In the genomic region with DNA sequence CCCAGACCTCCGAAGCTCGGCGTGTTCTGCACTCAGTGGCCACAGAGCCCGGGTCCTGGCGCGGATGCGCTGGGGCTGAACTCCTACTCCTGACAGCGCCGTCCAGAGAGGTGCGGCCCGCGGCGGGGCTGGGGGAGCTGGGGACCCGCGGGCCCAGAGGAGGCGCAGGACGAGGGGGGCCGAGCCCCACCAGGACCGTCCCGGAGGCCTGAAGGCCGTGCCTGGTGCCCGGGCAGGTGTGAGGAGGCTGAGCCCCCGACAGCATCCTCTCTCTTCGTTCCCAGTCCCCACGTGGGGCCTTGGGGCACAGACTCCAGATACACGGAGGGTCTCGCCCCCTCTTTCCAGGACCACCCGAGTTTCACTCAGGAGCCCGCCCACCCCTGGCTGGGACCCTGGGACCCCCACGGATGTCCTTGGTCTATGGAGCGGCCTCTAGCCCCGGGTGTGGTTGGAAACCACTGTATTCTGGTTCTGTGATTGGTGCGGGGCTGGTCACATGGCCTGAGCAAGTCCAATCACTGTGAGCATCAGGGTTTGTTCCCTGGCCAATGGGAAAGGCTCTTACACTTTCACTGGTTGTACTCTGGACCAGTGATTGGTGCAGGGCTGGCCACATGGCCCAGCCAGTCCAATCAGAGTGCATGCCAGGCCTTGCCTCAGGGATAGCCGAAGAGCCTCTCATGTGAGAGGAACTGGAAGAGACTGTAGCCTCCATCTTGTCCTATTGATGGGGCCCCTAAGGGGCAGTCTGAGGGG, we compare ENCODE assay signal across 1 cellular context.
TF ChIP-seq lines count a peak whose summit lies in the region.

No MANE protein-coding gene starts in this region.

TF ChIP-seq in SK-N-SH treated with all-trans-retinoic acid at 6 μM for 48 hours, 23 proteins besides CTCF, POLR2A, EP300 and RAD21 (continued from another document):
- TF ChIP-seq, protein P1, sequence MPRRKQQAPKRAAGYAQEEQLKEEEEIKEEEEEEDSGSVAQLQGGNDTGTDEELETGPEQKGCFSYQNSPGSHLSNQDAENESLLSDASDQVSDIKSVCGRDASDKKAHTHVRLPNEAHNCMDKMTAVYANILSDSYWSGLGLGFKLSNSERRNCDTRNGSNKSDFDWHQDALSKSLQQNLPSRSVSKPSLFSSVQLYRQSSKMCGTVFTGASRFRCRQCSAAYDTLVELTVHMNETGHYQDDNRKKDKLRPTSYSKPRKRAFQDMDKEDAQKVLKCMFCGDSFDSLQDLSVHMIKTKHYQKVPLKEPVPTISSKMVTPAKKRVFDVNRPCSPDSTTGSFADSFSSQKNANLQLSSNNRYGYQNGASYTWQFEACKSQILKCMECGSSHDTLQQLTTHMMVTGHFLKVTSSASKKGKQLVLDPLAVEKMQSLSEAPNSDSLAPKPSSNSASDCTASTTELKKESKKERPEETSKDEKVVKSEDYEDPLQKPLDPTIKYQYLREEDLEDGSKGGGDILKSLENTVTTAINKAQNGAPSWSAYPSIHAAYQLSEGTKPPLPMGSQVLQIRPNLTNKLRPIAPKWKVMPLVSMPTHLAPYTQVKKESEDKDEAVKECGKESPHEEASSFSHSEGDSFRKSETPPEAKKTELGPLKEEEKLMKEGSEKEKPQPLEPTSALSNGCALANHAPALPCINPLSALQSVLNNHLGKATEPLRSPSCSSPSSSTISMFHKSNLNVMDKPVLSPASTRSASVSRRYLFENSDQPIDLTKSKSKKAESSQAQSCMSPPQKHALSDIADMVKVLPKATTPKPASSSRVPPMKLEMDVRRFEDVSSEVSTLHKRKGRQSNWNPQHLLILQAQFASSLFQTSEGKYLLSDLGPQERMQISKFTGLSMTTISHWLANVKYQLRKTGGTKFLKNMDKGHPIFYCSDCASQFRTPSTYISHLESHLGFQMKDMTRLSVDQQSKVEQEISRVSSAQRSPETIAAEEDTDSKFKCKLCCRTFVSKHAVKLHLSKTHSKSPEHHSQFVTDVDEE (CRISPR knock-in tag; IDR thresholded peaks at IDR 0.05) = no peak
- no peak for TF ChIP-seq GLIS3 (CRISPR knock-in tag; IDR thresholded peaks at IDR 0.05)
- TF ChIP-seq ZNF565 (CRISPR knock-in tag; conservative IDR thresholded peaks at IDR 0.05; ENCODE audit: low read depth) = no peak
- TF ChIP-seq CSDC2 (CRISPR knock-in tag; IDR thresholded peaks at IDR 0.05) = no peak
- TF ChIP-seq, protein P2, sequence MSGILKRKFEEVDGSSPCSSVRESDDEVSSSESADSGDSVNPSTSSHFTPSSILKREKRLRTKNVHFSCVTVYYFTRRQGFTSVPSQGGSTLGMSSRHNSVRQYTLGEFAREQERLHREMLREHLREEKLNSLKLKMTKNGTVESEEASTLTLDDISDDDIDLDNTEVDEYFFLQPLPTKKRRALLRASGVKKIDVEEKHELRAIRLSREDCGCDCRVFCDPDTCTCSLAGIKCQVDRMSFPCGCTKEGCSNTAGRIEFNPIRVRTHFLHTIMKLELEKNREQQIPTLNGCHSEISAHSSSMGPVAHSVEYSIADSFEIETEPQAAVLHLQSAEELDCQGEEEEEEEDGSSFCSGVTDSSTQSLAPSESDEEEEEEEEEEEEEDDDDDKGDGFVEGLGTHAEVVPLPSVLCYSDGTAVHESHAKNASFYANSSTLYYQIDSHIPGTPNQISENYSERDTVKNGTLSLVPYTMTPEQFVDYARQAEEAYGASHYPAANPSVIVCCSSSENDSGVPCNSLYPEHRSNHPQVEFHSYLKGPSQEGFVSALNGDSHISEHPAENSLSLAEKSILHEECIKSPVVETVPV (CRISPR knock-in tag; IDR thresholded peaks at IDR 0.05) = no peak
- TF ChIP-seq BACH2 (CRISPR knock-in tag; IDR thresholded peaks at IDR 0.05; ENCODE audit: borderline replicate concordance) = no peak
- TF ChIP-seq ISL1 (CRISPR knock-in tag; IDR thresholded peaks at IDR 0.05) = no peak
- TF ChIP-seq ZFP3 (CRISPR knock-in tag; IDR thresholded peaks at IDR 0.05) = no peak
- TF ChIP-seq RARB (CRISPR knock-in tag; IDR thresholded peaks at IDR 0.05) = no peak
TF ChIP-seq in SK-N-SH treated with all-trans-retinoic acid at 6 μM for 48 hours: peak in this region for 0.
